ENCODE assay signal across 10 cellular contexts in genomic region chr13:40095695-40096356, GRCh38.
"Had no signal": no experiment of that assay in that cellular context is flagged by ENCODE, and none has a peak within 500 bp of the region (broad histone marks: within the 10 kb centered on the region; RNA-seq: fewer than 3 reads in every experiment).

No MANE protein-coding gene starts in this region.

- H3K27me3 Mint-ChIP-seq: central memory CD8-positive, alpha-beta T cell; memory B cell had no signal

- H3K27me3 ChIP-seq: heart left ventricle, stomach had no signal

- H3K9me3 ChIP-seq: thoracic aorta had no signal

- H3K4me1 ChIP-seq: heart left ventricle, stomach had no signal

- H3K4me3 ChIP-seq: heart left ventricle, stomach, thoracic aorta had no signal

- ATAC-seq: heart left ventricle, SK-N-SH treated with all-trans-retinoic acid at 6 μM for 48 hours had no signal

- H3K27ac ChIP-seq: heart left ventricle, stomach, thoracic aorta had no signal

- H3K36me3 ChIP-seq: heart left ventricle, stomach, thoracic aorta had no signal

- H3K27ac Mint-ChIP-seq: brain, memory B cell, nephron had no signal

- H3K36me3 Mint-ChIP-seq: brain had no signal

- H3K4me1 Mint-ChIP-seq: nephron had no signal

- DNase-seq: amniotic stem cell, cortex of kidney, heart left ventricle, stomach had no signal

- H3K4me3 Mint-ChIP-seq: brain; central memory CD8-positive, alpha-beta T cell; memory B cell; nephron had no signal
